ENCODE assay signal across 10 cellular contexts in the genomic region with DNA sequence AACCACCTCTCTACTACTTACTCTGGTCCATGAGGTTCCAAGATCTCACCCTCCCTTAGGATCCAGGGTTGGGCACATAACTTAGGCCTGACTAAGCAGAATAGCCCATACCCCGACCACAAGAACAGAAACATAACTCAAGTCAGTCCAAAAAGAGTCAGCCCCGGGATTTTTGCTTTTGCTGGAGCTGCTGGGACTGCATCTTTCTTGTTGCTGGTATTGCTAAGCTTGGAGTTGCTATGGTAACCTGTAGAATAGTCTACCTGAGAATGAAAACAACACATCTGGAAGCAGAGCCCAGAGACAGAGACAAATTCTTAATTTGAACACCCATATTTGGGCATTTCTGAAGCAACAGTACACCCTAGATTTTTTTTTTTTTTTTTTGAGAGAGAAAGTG. TPM values are rescaled to one million over a fixed set of nuclear protein-coding genes. Genes with fewer than 3 reads are reported as not detected.
DNase-seq lines count a peak whose midpoint lies in the region; ATAC-seq and TF ChIP-seq lines count a peak whose summit lies in the region.
"Had no signal": no experiment of that assay in that cellular context is flagged by ENCODE, and none has a peak within 500 bp of the region (broad histone marks: within the 10 kb centered on the region; RNA-seq: fewer than 3 reads in every experiment).

No MANE protein-coding gene starts in this region.

- H2BK15ac ChIP-seq in neuronal stem cell (ENCODE audit: low read length): no peak overlapping the region

- no peaks in the 10 kb centered on the region for H3K27me3 ChIP-seq in neuronal stem cell (ENCODE audit: control insufficient read depth in 3 of 3, insufficient read depth in 3 of 3, low read depth in 1 of 3, low read length in 3 of 3)
- H3K27me3 ChIP-seq in effector memory CD4-positive, alpha-beta T cell (replicated peaks; ENCODE audit: control insufficient read depth, insufficient read depth, low read length, poor library complexity, severe bottlenecking): no peaks in the 10 kb centered on the region

- no peak for TF ChIP-seq CTCF in astrocyte of the cerebellum (IDR thresholded peaks at IDR 0.05; ENCODE audit: low read depth, low read length, missing control alignments)

- no peak overlapping the region for H2BK120ac ChIP-seq in neuronal stem cell (ENCODE audit: low read depth, low read length)

- H3K4ac ChIP-seq in neuronal stem cell (ENCODE audit: low read length): no peak overlapping the region

- H2BK5ac ChIP-seq in neuronal stem cell (ENCODE audit: low read length): no peak overlapping the region

- no peaks in the 10 kb centered on the region for H3K36me3 ChIP-seq in neuronal stem cell (replicated peaks in 1 of 2; ENCODE audit: control insufficient read depth in 2 of 2, insufficient read depth in 2 of 2, low read length in 2 of 2)
- no peaks in the 10 kb centered on the region for H3K36me3 ChIP-seq in effector memory CD4-positive, alpha-beta T cell (ENCODE audit: control insufficient read depth, insufficient read depth, low read length)
- H3K36me3 ChIP-seq: lower lobe of right lung had no signal

- no peak overlapping the region for H3K27ac ChIP-seq in neuronal stem cell (replicated peaks; ENCODE audit: low read length)
- no peak overlapping the region for H3K27ac ChIP-seq in effector memory CD4-positive, alpha-beta T cell (ENCODE audit: insufficient read depth, low read length, poor library complexity, severe bottlenecking)
- H3K27ac ChIP-seq: lower lobe of right lung had no signal

- no peak overlapping the region for H3K4me2 ChIP-seq in neuronal stem cell (ENCODE audit: insufficient read depth, low read length, poor library complexity, severe bottlenecking)

- no peak overlapping the region for H3K4me3 ChIP-seq in Jurkat, Clone E6-1 (ENCODE audit: low read length)
- H3K4me3 ChIP-seq in astrocyte of the cerebellum (ENCODE audit: low read depth, low read length) (no peak overlapping the region), neuronal stem cell (ENCODE audit: low read length in 2 of 2) (no peak overlapping the region)
- H3K4me3 ChIP-seq in effector memory CD4-positive, alpha-beta T cell (ENCODE audit: insufficient read depth, low read depth, low read length, poor library complexity, severe bottlenecking): no peak overlapping the region
- H3K4me3 ChIP-seq: lower lobe of right lung had no signal

- H2BK12ac ChIP-seq in neuronal stem cell (ENCODE audit: low read length): no peak overlapping the region

- H3K79me1 ChIP-seq in neuronal stem cell (ENCODE audit: low read depth, low read length): peaks cover 3% of the 10 kb centered on the region

- no peak overlapping the region for H3K23ac ChIP-seq in neuronal stem cell (ENCODE audit: low read depth, low read length, poor library complexity)

- H3K4me3 Mint-ChIP-seq in naive B cell: peak overlapping the region in 2 of 8 donors; percentile 33 to 40

- H3K27ac Mint-ChIP-seq in naive B cell: peak overlapping the region; percentile 26 to 82 (median 71)

- DNase-seq in ELR (ENCODE audit: low read depth): peak; percentile 88
- DNase-seq in Jurkat, Clone E6-1 (ENCODE audit: low read depth, low spot score): peak; percentile 62
- peak; percentile 78 for DNase-seq in astrocyte of the cerebellum (ENCODE audit: low read depth)
- no peak for DNase-seq in naive B cell
- DNase-seq in neuronal stem cell (ENCODE audit: low spot score): no peak
- no peak for DNase-seq in effector memory CD4-positive, alpha-beta T cell
- DNase-seq: lower lobe of right lung, NCI-H510A treated with DMSO at 0.1 percent for 48 hours had no signal

- H2AFZ ChIP-seq in neuronal stem cell (ENCODE audit: low read length): no peak overlapping the region

- H3K36me3 Mint-ChIP-seq in naive B cell: peaks cover 9 to 12% of the 10 kb centered on the region in 2 donors

- H4K91ac ChIP-seq in neuronal stem cell (ENCODE audit: low read depth, low read length, poor library complexity): no peak overlapping the region

- no peak overlapping the region for H3K14ac ChIP-seq in neuronal stem cell (ENCODE audit: low read length)

- no peak overlapping the region for H4K8ac ChIP-seq in neuronal stem cell (ENCODE audit: low read depth, low read length)

- H3K18ac ChIP-seq in neuronal stem cell (ENCODE audit: low read length): no peak overlapping the region

- H3K9me3 Mint-ChIP-seq in naive B cell: peaks cover 0 to 5% (median 0%) of the 10 kb centered on the region in 7 donors

- H3K4me1 Mint-ChIP-seq in naive B cell: peaks cover 31 to 64% (median 58%) of the 10 kb centered on the region in 3 donors

- in situ Hi-C loops in astrocyte of the cerebellum (cut with HindIII; ENCODE audit: low sequenced_read_pairs): no loop called here

- H2AK5ac ChIP-seq in neuronal stem cell (ENCODE audit: low read depth, low read length): no peak overlapping the region

- ATAC-seq in naive B cell (ENCODE audit: low read depth in 2 of 2): no peak
- no peak for ATAC-seq in GM18909 (IDR thresholded peaks at IDR 0.05; ENCODE audit: poor library complexity, unreplicated experiment)
- no peak for ATAC-seq in GM19395 (IDR thresholded peaks at IDR 0.05; ENCODE audit: unreplicated experiment)

- H3K27me3 Mint-ChIP-seq in naive B cell: no peaks in the 10 kb centered on the region

- no peaks in the 10 kb centered on the region for H3K4me1 ChIP-seq in neuronal stem cell (ENCODE audit: control insufficient read depth in 2 of 2, insufficient read depth in 1 of 2, low read depth in 1 of 2, low read length in 2 of 2)
- H3K4me1 ChIP-seq in effector memory CD4-positive, alpha-beta T cell (ENCODE audit: control insufficient read depth, insufficient read depth, low read length, poor library complexity, severe bottlenecking): peaks cover 5% of the 10 kb centered on the region

- no CpG with 5 or more reads among the region's 2 CpGs for WGBS in neuronal stem cell (ENCODE audit: extremely low coverage in 2 of 2, insufficient read length in 2 of 2, insufficient replicate concordance in 1 of 2), 2 donors

- H3K9ac ChIP-seq in neuronal stem cell (ENCODE audit: low read depth, low read length, poor library complexity): no peak overlapping the region

- peaks cover 0 to 4% of the 10 kb centered on the region in 2 donors for H3K9me3 ChIP-seq in neuronal stem cell (replicated peaks in 1 of 2; ENCODE audit: control insufficient read depth in 2 of 2, insufficient read depth in 1 of 2, low read depth in 1 of 2, low read length in 2 of 2)
- H3K9me3 ChIP-seq in effector memory CD4-positive, alpha-beta T cell (ENCODE audit: control insufficient read depth, low read length): no peaks in the 10 kb centered on the region
- H3K9me3 ChIP-seq: lower lobe of right lung had no signal

RNA-seq across cellular contexts. Expression of a gene that starts 6.5 kb away (rescaled TPM):
- 11.5 TPM for polyA plus RNA-seq in Jurkat, Clone E6-1 (2012; ENCODE audit: insufficient read depth, insufficient read length)
- 10 to 100 TPM; 20.0 to 46.9 (median 24.8) TPM for polyA plus RNA-seq in naive B cell (ENCODE audit: low read depth in 6 of 6)
- polyA plus RNA-seq in neuronal stem cell (2013, experiment 1 of 2): 12.0 TPM
- polyA plus RNA-seq in neuronal stem cell (2013, experiment 2 of 2): 12.0 TPM

RNA-seq across cellular contexts. Expression of a gene that starts 19.5 kb away (rescaled TPM):
- 44.3 TPM for polyA plus RNA-seq in Jurkat, Clone E6-1 (2012; ENCODE audit: insufficient read depth, insufficient read length)
- 10 to 100 TPM; 64.2 to 78.5 (median 68.8) TPM for polyA plus RNA-seq in naive B cell (ENCODE audit: low read depth in 6 of 6)
- 42.3 TPM for polyA plus RNA-seq in neuronal stem cell (2013, experiment 1 of 2)
- polyA plus RNA-seq in neuronal stem cell (2013, experiment 2 of 2): 43.8 TPM

Comparison
In these comparisons a context has a peak if more than half of its experiments do, and no peak if none do; other contexts are left out.
1. DNase-seq: peak in ELR (single experiment), Jurkat, Clone E6-1 (single experiment) and astrocyte of the cerebellum (single experiment); none in naive B cell (single experiment), neuronal stem cell (single experiment) and effector memory CD4-positive, alpha-beta T cell (0 of 3).